ENCODE assay signal across 1 cellular context in the genomic region with DNA sequence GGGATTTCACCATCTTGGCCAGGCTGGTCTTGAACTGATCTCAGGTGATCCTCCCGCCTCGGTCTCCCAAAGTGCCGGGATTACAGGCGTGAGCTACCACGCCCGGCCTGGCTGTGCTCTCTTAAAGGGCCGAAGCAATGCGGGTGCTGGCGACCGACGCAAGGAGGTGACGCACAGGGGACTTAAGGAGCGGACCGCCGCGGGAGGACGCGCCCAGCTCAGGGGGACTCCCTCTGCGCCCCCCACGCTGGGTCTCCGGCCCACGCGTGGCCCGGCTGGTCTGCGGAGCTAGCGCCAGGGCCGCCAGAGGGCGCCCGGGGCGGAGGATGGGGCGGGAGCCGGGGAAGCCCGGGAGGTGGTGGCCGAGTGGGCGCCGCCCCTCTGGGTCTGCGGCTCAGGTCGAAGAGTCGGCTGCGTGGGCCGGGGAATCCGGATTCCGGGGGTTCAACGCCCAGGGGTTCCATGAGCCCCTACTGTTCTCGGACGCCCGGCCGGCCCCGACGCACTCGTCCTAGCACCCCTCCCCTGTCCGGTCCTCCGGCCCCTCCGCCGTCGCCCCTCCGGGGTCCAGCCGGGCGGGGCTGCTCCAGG.
TF ChIP-seq lines count a peak whose summit lies in the region.

No MANE protein-coding gene starts in this region.

TF ChIP-seq in K562, 482 proteins besides CTCF, POLR2A, EP300 and RAD21 (continued from another document and continues in another):
- TF ChIP-seq, protein P1, sequence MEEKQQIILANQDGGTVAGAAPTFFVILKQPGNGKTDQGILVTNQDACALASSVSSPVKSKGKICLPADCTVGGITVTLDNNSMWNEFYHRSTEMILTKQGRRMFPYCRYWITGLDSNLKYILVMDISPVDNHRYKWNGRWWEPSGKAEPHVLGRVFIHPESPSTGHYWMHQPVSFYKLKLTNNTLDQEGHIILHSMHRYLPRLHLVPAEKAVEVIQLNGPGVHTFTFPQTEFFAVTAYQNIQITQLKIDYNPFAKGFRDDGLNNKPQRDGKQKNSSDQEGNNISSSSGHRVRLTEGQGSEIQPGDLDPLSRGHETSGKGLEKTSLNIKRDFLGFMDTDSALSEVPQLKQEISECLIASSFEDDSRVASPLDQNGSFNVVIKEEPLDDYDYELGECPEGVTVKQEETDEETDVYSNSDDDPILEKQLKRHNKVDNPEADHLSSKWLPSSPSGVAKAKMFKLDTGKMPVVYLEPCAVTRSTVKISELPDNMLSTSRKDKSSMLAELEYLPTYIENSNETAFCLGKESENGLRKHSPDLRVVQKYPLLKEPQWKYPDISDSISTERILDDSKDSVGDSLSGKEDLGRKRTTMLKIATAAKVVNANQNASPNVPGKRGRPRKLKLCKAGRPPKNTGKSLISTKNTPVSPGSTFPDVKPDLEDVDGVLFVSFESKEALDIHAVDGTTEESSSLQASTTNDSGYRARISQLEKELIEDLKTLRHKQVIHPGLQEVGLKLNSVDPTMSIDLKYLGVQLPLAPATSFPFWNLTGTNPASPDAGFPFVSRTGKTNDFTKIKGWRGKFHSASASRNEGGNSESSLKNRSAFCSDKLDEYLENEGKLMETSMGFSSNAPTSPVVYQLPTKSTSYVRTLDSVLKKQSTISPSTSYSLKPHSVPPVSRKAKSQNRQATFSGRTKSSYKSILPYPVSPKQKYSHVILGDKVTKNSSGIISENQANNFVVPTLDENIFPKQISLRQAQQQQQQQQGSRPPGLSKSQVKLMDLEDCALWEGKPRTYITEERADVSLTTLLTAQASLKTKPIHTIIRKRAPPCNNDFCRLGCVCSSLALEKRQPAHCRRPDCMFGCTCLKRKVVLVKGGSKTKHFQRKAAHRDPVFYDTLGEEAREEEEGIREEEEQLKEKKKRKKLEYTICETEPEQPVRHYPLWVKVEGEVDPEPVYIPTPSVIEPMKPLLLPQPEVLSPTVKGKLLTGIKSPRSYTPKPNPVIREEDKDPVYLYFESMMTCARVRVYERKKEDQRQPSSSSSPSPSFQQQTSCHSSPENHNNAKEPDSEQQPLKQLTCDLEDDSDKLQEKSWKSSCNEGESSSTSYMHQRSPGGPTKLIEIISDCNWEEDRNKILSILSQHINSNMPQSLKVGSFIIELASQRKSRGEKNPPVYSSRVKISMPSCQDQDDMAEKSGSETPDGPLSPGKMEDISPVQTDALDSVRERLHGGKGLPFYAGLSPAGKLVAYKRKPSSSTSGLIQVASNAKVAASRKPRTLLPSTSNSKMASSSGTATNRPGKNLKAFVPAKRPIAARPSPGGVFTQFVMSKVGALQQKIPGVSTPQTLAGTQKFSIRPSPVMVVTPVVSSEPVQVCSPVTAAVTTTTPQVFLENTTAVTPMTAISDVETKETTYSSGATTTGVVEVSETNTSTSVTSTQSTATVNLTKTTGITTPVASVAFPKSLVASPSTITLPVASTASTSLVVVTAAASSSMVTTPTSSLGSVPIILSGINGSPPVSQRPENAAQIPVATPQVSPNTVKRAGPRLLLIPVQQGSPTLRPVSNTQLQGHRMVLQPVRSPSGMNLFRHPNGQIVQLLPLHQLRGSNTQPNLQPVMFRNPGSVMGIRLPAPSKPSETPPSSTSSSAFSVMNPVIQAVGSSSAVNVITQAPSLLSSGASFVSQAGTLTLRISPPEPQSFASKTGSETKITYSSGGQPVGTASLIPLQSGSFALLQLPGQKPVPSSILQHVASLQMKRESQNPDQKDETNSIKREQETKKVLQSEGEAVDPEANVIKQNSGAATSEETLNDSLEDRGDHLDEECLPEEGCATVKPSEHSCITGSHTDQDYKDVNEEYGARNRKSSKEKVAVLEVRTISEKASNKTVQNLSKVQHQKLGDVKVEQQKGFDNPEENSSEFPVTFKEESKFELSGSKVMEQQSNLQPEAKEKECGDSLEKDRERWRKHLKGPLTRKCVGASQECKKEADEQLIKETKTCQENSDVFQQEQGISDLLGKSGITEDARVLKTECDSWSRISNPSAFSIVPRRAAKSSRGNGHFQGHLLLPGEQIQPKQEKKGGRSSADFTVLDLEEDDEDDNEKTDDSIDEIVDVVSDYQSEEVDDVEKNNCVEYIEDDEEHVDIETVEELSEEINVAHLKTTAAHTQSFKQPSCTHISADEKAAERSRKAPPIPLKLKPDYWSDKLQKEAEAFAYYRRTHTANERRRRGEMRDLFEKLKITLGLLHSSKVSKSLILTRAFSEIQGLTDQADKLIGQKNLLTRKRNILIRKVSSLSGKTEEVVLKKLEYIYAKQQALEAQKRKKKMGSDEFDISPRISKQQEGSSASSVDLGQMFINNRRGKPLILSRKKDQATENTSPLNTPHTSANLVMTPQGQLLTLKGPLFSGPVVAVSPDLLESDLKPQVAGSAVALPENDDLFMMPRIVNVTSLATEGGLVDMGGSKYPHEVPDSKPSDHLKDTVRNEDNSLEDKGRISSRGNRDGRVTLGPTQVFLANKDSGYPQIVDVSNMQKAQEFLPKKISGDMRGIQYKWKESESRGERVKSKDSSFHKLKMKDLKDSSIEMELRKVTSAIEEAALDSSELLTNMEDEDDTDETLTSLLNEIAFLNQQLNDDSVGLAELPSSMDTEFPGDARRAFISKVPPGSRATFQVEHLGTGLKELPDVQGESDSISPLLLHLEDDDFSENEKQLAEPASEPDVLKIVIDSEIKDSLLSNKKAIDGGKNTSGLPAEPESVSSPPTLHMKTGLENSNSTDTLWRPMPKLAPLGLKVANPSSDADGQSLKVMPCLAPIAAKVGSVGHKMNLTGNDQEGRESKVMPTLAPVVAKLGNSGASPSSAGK (IDR thresholded peaks at IDR 0.05), result peak; percentile 75
- TF ChIP-seq CBX1 (IDR thresholded peaks at IDR 0.05; ENCODE audit: low read depth), result peak; percentile 66; the same call in 1 of the 2 replicates
- TF ChIP-seq, protein P2, sequence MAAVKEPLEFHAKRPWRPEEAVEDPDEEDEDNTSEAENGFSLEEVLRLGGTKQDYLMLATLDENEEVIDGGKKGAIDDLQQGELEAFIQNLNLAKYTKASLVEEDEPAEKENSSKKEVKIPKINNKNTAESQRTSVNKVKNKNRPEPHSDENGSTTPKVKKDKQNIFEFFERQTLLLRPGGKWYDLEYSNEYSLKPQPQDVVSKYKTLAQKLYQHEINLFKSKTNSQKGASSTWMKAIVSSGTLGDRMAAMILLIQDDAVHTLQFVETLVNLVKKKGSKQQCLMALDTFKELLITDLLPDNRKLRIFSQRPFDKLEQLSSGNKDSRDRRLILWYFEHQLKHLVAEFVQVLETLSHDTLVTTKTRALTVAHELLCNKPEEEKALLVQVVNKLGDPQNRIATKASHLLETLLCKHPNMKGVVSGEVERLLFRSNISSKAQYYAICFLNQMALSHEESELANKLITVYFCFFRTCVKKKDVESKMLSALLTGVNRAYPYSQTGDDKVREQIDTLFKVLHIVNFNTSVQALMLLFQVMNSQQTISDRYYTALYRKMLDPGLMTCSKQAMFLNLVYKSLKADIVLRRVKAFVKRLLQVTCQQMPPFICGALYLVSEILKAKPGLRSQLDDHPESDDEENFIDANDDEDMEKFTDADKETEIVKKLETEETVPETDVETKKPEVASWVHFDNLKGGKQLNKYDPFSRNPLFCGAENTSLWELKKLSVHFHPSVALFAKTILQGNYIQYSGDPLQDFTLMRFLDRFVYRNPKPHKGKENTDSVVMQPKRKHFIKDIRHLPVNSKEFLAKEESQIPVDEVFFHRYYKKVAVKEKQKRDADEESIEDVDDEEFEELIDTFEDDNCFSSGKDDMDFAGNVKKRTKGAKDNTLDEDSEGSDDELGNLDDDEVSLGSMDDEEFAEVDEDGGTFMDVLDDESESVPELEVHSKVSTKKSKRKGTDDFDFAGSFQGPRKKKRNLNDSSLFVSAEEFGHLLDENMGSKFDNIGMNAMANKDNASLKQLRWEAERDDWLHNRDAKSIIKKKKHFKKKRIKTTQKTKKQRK (IDR thresholded peaks at IDR 0.05; ENCODE audit: borderline replicate concordance, low read depth, low read length), result no peak
- TF ChIP-seq SP1 (CRISPR knock-in tag; IDR thresholded peaks at IDR 0.05), result peak; percentile 86
- TF ChIP-seq, protein P3, sequence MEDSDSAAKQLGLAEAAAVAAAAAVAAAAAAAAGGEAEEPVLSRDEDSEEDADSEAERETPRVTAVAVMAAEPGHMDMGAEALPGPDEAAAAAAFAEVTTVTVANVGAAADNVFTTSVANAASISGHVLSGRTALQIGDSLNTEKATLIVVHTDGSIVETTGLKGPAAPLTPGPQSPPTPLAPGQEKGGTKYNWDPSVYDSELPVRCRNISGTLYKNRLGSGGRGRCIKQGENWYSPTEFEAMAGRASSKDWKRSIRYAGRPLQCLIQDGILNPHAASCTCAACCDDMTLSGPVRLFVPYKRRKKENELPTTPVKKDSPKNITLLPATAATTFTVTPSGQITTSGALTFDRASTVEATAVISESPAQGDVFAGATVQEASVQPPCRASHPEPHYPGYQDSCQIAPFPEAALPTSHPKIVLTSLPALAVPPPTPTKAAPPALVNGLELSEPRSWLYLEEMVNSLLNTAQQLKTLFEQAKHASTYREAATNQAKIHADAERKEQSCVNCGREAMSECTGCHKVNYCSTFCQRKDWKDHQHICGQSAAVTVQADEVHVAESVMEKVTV (CRISPR knock-in tag; IDR thresholded peaks at IDR 0.05), result no peak
- peak; percentile 100 for TF ChIP-seq ZBTB7A (IDR thresholded peaks at IDR 0.05; ENCODE audit: borderline replicate concordance, control insufficient read depth, low read depth, low read length)
- TF ChIP-seq HMG20A (CRISPR knock-in tag; conservative IDR thresholded peaks at IDR 0.05), result no peak
- TF ChIP-seq ZFPM2 (CRISPR knock-in tag; IDR thresholded peaks at IDR 0.05), result no peak
- TF ChIP-seq, protein P4, sequence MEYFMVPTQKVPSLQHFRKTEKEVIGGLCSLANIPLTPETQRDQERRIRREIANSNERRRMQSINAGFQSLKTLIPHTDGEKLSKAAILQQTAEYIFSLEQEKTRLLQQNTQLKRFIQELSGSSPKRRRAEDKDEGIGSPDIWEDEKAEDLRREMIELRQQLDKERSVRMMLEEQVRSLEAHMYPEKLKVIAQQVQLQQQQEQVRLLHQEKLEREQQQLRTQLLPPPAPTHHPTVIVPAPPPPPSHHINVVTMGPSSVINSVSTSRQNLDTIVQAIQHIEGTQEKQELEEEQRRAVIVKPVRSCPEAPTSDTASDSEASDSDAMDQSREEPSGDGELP (CRISPR knock-in tag; IDR thresholded peaks at IDR 0.05; ENCODE audit: borderline replicate concordance), result peak; percentile 75; the same call in 1 of the 2 replicates
- TF ChIP-seq, protein P5, sequence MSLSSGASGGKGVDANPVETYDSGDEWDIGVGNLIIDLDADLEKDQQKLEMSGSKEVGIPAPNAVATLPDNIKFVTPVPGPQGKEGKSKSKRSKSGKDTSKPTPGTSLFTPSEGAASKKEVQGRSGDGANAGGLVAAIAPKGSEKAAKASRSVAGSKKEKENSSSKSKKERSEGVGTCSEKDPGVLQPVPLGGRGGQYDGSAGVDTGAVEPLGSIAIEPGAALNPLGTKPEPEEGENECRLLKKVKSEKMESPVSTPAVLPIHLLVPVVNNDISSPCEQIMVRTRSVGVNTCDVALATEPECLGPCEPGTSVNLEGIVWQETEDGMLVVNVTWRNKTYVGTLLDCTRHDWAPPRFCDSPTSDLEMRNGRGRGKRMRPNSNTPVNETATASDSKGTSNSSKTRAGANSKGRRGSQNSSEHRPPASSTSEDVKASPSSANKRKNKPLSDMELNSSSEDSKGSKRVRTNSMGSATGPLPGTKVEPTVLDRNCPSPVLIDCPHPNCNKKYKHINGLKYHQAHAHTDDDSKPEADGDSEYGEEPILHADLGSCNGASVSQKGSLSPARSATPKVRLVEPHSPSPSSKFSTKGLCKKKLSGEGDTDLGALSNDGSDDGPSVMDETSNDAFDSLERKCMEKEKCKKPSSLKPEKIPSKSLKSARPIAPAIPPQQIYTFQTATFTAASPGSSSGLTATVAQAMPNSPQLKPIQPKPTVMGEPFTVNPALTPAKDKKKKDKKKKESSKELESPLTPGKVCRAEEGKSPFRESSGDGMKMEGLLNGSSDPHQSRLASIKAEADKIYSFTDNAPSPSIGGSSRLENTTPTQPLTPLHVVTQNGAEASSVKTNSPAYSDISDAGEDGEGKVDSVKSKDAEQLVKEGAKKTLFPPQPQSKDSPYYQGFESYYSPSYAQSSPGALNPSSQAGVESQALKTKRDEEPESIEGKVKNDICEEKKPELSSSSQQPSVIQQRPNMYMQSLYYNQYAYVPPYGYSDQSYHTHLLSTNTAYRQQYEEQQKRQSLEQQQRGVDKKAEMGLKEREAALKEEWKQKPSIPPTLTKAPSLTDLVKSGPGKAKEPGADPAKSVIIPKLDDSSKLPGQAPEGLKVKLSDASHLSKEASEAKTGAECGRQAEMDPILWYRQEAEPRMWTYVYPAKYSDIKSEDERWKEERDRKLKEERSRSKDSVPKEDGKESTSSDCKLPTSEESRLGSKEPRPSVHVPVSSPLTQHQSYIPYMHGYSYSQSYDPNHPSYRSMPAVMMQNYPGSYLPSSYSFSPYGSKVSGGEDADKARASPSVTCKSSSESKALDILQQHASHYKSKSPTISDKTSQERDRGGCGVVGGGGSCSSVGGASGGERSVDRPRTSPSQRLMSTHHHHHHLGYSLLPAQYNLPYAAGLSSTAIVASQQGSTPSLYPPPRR (CRISPR knock-in tag; IDR thresholded peaks at IDR 0.05; ENCODE audit: borderline replicate concordance), result peak; percentile 77; the same call in 1 of the 2 replicates
- TF ChIP-seq NEUROD1 (IDR thresholded peaks at IDR 0.05; ENCODE audit: borderline replicate concordance, low read depth, low read length, partially characterized antibody), result peak; percentile 74
- no peak for TF ChIP-seq POLR2H (tag; IDR thresholded peaks at IDR 0.05; ENCODE audit: low read depth)
- peak; percentile 85 for TF ChIP-seq MYC (IDR thresholded peaks at IDR 0.05; ENCODE audit: low read depth, low read length)
- no peak for TF ChIP-seq MYC (CRISPR knock-in tag; IDR thresholded peaks at IDR 0.05; ENCODE audit: borderline replicate concordance, low read depth)
- TF ChIP-seq, protein P6, sequence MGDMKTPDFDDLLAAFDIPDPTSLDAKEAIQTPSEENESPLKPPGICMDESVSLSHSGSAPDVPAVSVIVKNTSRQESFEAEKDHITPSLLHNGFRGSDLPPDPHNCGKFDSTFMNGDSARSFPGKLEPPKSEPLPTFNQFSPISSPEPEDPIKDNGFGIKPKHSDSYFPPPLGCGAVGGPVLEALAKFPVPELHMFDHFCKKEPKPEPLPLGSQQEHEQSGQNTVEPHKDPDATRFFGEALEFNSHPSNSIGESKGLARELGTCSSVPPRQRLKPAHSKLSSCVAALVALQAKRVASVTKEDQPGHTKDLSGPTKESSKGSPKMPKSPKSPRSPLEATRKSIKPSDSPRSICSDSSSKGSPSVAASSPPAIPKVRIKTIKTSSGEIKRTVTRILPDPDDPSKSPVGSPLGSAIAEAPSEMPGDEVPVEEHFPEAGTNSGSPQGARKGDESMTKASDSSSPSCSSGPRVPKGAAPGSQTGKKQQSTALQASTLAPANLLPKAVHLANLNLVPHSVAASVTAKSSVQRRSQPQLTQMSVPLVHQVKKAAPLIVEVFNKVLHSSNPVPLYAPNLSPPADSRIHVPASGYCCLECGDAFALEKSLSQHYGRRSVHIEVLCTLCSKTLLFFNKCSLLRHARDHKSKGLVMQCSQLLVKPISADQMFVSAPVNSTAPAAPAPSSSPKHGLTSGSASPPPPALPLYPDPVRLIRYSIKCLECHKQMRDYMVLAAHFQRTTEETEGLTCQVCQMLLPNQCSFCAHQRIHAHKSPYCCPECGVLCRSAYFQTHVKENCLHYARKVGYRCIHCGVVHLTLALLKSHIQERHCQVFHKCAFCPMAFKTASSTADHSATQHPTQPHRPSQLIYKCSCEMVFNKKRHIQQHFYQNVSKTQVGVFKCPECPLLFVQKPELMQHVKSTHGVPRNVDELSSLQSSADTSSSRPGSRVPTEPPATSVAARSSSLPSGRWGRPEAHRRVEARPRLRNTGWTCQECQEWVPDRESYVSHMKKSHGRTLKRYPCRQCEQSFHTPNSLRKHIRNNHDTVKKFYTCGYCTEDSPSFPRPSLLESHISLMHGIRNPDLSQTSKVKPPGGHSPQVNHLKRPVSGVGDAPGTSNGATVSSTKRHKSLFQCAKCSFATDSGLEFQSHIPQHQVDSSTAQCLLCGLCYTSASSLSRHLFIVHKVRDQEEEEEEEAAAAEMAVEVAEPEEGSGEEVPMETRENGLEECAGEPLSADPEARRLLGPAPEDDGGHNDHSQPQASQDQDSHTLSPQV (IDR thresholded peaks at IDR 0.05), result peak; percentile 73
